ENCODE assay signal across 8 cellular contexts in the genomic region with DNA sequence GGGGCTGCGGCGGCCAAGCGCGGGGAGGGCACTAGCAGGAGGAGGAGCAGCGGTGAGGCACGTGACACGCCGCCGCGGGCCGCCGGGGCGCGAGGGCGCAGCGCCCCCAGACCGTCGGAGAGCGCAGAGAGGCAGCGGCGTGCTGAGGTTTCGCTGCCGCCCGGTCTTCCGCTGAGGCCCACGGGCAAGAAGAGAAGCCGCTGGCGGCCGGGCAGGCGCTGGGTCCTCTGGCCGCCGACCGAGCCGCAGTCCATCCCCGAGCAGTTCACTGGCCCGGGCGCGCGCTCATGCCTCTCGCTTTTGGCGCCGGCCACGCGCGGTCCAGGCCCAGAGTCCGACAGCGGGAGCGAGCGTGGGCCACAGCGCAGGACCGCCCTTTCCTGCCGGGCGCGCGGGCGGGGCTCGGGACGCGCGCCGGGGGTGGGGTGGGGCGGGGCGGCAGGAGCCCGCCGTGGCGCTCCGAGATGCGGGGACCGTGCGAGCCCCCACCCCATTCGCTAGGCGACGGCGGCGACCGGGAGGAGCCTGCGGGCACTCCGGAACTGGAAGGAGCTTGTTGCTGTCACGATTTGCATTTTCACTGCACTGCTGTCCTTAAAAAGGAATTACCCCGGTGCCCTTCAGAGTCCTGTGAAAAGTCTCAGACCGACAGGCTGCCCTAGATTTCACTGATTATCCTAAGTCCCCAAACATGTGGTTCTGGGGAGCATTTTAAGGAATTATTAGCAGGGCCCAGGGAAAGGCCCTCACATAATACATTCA. TPM values are rescaled to one million over a fixed set of nuclear protein-coding genes. Genes with fewer than 3 reads are reported as not detected.
A peak's percentile ranks its signal among the peaks of the same experiment; 100 is the strongest.
DNase-seq lines count a peak whose midpoint lies in the region; ATAC-seq and TF ChIP-seq lines count a peak whose summit lies in the region.

A gene with protein sequence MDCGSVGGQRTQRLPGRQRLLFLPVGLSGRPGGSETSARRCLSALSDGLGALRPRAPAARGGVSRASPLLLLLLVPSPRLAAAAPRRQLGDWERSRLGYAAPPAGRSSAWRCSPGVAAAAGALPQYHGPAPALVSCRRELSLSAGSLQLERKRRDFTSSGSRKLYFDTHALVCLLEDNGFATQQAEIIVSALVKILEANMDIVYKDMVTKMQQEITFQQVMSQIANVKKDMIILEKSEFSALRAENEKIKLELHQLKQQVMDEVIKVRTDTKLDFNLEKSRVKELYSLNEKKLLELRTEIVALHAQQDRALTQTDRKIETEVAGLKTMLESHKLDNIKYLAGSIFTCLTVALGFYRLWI (minus strand): TSS at position 382 of the 762 bp plus-strand sequence. CDS start 128 bp downstream, at position 254.

- no peaks in the 10 kb centered on the region for H3K9me3 Mint-ChIP-seq in chondrocyte (ENCODE audit: low read depth)

- H3K4me1 Mint-ChIP-seq in chondrocyte (ENCODE audit: low read depth), result peaks cover 39% of the 10 kb centered on the region

- peak within 1 kb of the TSS; percentile 95 for H3K4me3 Mint-ChIP-seq in chondrocyte (ENCODE audit: unreplicated experiment)

- H3K36me3 Mint-ChIP-seq in chondrocyte (ENCODE audit: low read depth), result no peaks in the 10 kb centered on the region

- peak; percentile 80 for ATAC-seq in HG03175 (IDR thresholded peaks at IDR 0.05; ENCODE audit: unreplicated experiment)

- DNase-seq in AML-193 (lab: John Stamatoyannopoulos, UW) (peak; percentile 91 to 94), NCI-H345 treated with DMSO at 0.1 percent for 48 hours (lab: John Stamatoyannopoulos, UW; ENCODE audit: unreplicated experiment) (peak; percentile 40), chondrocyte (ENCODE audit: low spot score) (peak; percentile 93), kidney glomerular epithelial cell (lab: John Stamatoyannopoulos, UW) (peak; percentile 77)
- peak; percentile 57 to 73 for DNase-seq in activated CD4-positive, alpha-beta T cell treated with anti-CD3 and anti-CD28 coated beads for 24 hours (ENCODE audit: low read depth in 2 of 2)
- DNase-seq in stimulated activated CD4-positive, alpha-beta T cell treated with anti-CD3 and anti-CD28 coated beads, Interleukin-15, amount 100 ng/mL, for 48 hours (ENCODE audit: low read depth in 2 of 2), result peak; percentile 67 to 75

- peak; percentile 59 for TF ChIP-seq CTCF in chondrocyte (IDR thresholded peaks at IDR 0.05)

- no peaks in the 10 kb centered on the region for H3K27me3 Mint-ChIP-seq in chondrocyte (ENCODE audit: low read depth)

- in situ Hi-C loops in GM18951 (cut with MboI; ENCODE audit: low sequenced_read_pairs, unreplicated experiment), result no loop called here

- peak; percentile 91 for TF ChIP-seq POLR2A in GM18951 (IDR thresholded peaks at IDR 0.05; ENCODE audit: extremely low read depth, insufficient read depth, insufficient read length)

- peak within 1 kb of the TSS; percentile 93 for H3K27ac Mint-ChIP-seq in chondrocyte (ENCODE audit: unreplicated experiment)

RNA-seq across cellular contexts. Expression of the gene that starts here (rescaled TPM):
- total RNA-seq in chondrocyte, result 18.8 to 31.7 TPM (median 28.7 TPM) in 3 replicates

Comparison
In these comparisons a context has a peak if more than half of its experiments do, and no peak if none do; other contexts are left out.
1. Peak in every context shown above with its lines: DNase-seq and ATAC-seq.
2. DNase-seq: peak in every context shown above with its lines; median percentile 93 in chondrocyte; 92 in AML-193; 77 in kidney glomerular epithelial cell; 71 in stimulated activated CD4-positive, alpha-beta T cell treated with anti-CD3 and anti-CD28 coated beads, Interleukin-15, amount 100 ng/mL, for 48 hours; 65 in activated CD4-positive, alpha-beta T cell treated with anti-CD3 and anti-CD28 coated beads for 24 hours; 40 in NCI-H345 treated with DMSO at 0.1 percent for 48 hours.